ENCODE assay signal across 13 cellular contexts in the genomic region with DNA sequence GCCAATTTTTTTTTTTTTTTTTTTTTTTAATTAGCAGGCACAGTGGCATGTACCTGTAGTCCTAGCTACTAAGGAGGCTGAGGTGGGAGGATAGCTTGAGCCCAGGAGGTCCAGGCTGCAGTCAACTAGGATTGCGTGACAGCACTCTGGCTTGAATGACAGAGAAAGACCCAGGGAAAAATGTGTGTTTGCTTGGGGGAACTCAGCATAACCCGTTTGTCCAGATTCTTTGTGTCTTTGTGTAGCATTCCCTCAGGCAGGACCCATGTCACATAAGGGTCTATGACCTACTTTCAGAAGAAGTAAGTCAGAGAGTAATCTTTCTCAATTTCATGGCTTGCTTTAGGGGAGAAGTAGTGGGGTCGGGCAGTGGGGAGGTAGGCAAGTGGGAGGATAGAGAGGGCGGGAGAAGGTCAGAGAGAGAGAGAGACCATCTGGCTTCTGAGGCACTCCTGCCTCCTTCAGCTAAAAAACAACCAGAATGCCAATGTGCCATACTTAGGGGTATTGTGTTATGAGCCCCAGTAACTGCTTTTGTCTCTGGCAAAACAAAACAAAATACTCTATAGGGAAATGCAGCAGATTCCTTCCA. TPM values are rescaled to one million over a fixed set of nuclear protein-coding genes. Genes with fewer than 3 reads are reported as not detected.
DNase-seq lines count a peak whose midpoint lies in the region; ATAC-seq and TF ChIP-seq lines count a peak whose summit lies in the region.
"Had no signal": no experiment of that assay in that cellular context is flagged by ENCODE, and none has a peak within 500 bp of the region (broad histone marks: within the 10 kb centered on the region; RNA-seq: fewer than 3 reads in every experiment).

No MANE protein-coding gene starts in this region.

- H3K36me3 Mint-ChIP-seq in dendritic cell treated with granulocyte-macrophage colony-stimulating factor and Interleukin-4, amounts not matched to agents 40 ng/mL and 50 ng/mL, for 4 days (ENCODE audit: low read depth), result peaks cover 6% of the 10 kb centered on the region

- H3K4me1 ChIP-seq in HUES6 (ENCODE audit: control insufficient read depth, insufficient read depth, low read length) (peaks cover 8% of the 10 kb centered on the region; the same call in 1 of the 2 replicates), mesodermal cell (ENCODE audit: control insufficient read depth, insufficient read depth, low read length, poor library complexity, severe bottlenecking) (peaks cover 5% of the 10 kb centered on the region)

- no peaks in the 10 kb centered on the region for H3K27me3 ChIP-seq in HUES6 (ENCODE audit: control insufficient read depth, insufficient read depth, low read length)
- H3K27me3 ChIP-seq: heart left ventricle had no signal

- TF ChIP-seq CTCF in GM13977 (IDR thresholded peaks at IDR 0.05; ENCODE audit: extremely low read depth, insufficient read depth, missing control alignments) (no peak), GM10266 (IDR thresholded peaks at IDR 0.05; ENCODE audit: control insufficient read depth, insufficient read depth, low read depth, missing control alignments) (no peak)

- intact Hi-C loops in dendritic cell treated with granulocyte-macrophage colony-stimulating factor and Interleukin-4, amounts not matched to agents 40 ng/mL and 50 ng/mL, for 4 days (cut with micrococcal nuclease), result no loop called here

- no peak for ATAC-seq in GM21723 (IDR thresholded peaks at IDR 0.05; ENCODE audit: unreplicated experiment)
- ATAC-seq: heart left ventricle had no signal

- peak overlapping the region; percentile 14 for H3K9ac ChIP-seq in HUES6 (ENCODE audit: low read length)

- H3K4me1 Mint-ChIP-seq in dendritic cell treated with granulocyte-macrophage colony-stimulating factor and Interleukin-4, amounts not matched to agents 40 ng/mL and 50 ng/mL, for 4 days (ENCODE audit: low read depth), result peaks cover 39% of the 10 kb centered on the region

- in situ Hi-C loops in GM13977 (cut with MboI; ENCODE audit: low pct_unique_long_range_greater_than_20kb, low sequenced_read_pairs, unreplicated experiment), result no loop called here

- H3K27ac Mint-ChIP-seq in dendritic cell treated with granulocyte-macrophage colony-stimulating factor and Interleukin-4, amounts not matched to agents 40 ng/mL and 50 ng/mL, for 4 days, result peak overlapping the region; percentile 62

- 83 to 100% methylated on average over 2 to 4 of the region's 4 CpGs for WGBS in mesodermal cell (ENCODE audit: insufficient coverage in 2 of 2), 2 experiments

- H3K9me3 ChIP-seq in HUES6 (ENCODE audit: control insufficient read depth, insufficient read depth, low read depth, low read length) (no peaks in the 10 kb centered on the region), mesodermal cell (ENCODE audit: control insufficient read depth, low read length) (no peaks in the 10 kb centered on the region)
- H3K9me3 ChIP-seq: heart left ventricle had no signal

- H3K27me3 Mint-ChIP-seq in dendritic cell treated with granulocyte-macrophage colony-stimulating factor and Interleukin-4, amounts not matched to agents 40 ng/mL and 50 ng/mL, for 4 days, result no peaks in the 10 kb centered on the region

- H3K4me3 Mint-ChIP-seq in dendritic cell treated with granulocyte-macrophage colony-stimulating factor and Interleukin-4, amounts not matched to agents 40 ng/mL and 50 ng/mL, for 4 days, result no peak overlapping the region

- peak; percentile 2 for DNase-seq in CD1c-positive myeloid dendritic cell (ENCODE audit: extremely low spot score)
- no peak for DNase-seq in GM13977 (ENCODE audit: low spot score)
- no peak for DNase-seq in DMS79 treated with DMSO at 0.1 percent for 48 hours (lab: John Stamatoyannopoulos, UW)
- DNase-seq in GM10266 (ENCODE audit: extremely low spot score), result no peak
- DNase-seq: activated CD4-positive, alpha-beta T cell treated with anti-CD3 and anti-CD28 coated beads for 1 hour; activated T-cell treated with anti-CD3 and anti-CD28 coated beads, Interleukin-2, amount 50 U/mL, for 48 hours; effector CD8-positive, alpha-beta T cell; heart left ventricle; NCI-H1930 had no signal

- H3K27ac ChIP-seq in HUES6 (ENCODE audit: low read depth, low read length) (peak overlapping the region; percentile 15; the same call in 1 of the 2 replicates), mesodermal cell (ENCODE audit: low read depth, low read length, severe bottlenecking) (peak overlapping the region; percentile 23)
- H3K27ac ChIP-seq: heart left ventricle had no signal

- H3K9me3 Mint-ChIP-seq in dendritic cell treated with granulocyte-macrophage colony-stimulating factor and Interleukin-4, amounts not matched to agents 40 ng/mL and 50 ng/mL, for 4 days, result no peaks in the 10 kb centered on the region

- H3K36me3 ChIP-seq in HUES6 (ENCODE audit: control insufficient read depth, insufficient read depth, low read length) (no peaks in the 10 kb centered on the region), mesodermal cell (ENCODE audit: control insufficient read depth, insufficient read depth, low read length) (no peaks in the 10 kb centered on the region)
- H3K36me3 ChIP-seq: heart left ventricle had no signal

- H3K4me3 ChIP-seq in HUES6 (ENCODE audit: low read depth, low read length) (no peak overlapping the region), mesodermal cell (ENCODE audit: extremely low read depth, insufficient read depth, low read length, poor library complexity, severe bottlenecking) (no peak overlapping the region)
- H3K4me3 ChIP-seq: heart left ventricle had no signal

RNA-seq across cellular contexts. Expression of a gene that starts 11.9 kb away (rescaled TPM):
- 31.2 TPM for polyA plus RNA-seq in mesodermal cell (2013, experiment 1 of 2)
- polyA plus RNA-seq in mesodermal cell (2013, experiment 2 of 2), result 39.6 TPM
